Comparison of ENCODE assay signal across 8 cellular contexts in genomic region chr11:23540101-23540561, GRCh38.
A peak's percentile ranks its signal among the peaks of the same experiment; 100 is the strongest.
DNase-seq lines count a peak whose midpoint lies in the region; ATAC-seq, FAIRE-seq and TF ChIP-seq lines count a peak whose summit lies in the region.

No MANE protein-coding gene starts in this region.

- H3K4me2 ChIP-seq in HepG2 (ENCODE audit: low read depth, low read length), result no peak overlapping the region

- H3K79me2 ChIP-seq in HepG2 (ENCODE audit: insufficient read depth, low read length), result no peaks in the 10 kb centered on the region

- H3K4me3 ChIP-seq in body of pancreas, result no peak overlapping the region
- no peak overlapping the region for H3K4me3 ChIP-seq in HepG2 (replicated peaks in 1 of 3; ENCODE audit: insufficient read depth in 1 of 3, low read depth in 2 of 3, low read length in 3 of 3)

- CTCF ChIA-PET in HepG2 (lab: Yijun Ruan, JAX; ENCODE audit: low intra/inter-chr PET ratio, low total read pairs), result no interaction called here

- H3K27ac ChIP-seq in body of pancreas (no peak overlapping the region), HepG2 (ENCODE audit: extremely low read length, insufficient read depth, low read length) (no peak overlapping the region)

- TF ChIP-seq POLR2A in body of pancreas (IDR thresholded peaks at IDR 0.05) (no peak), HepG2 (IDR thresholded peaks at IDR 0.05; ENCODE audit: insufficient read depth in 1 of 2, low read depth in 2 of 2, low read length in 2 of 2) (no peak)

- DNase-seq in EL (peak; percentile 64), NCI-H2196 treated with DMSO at 0.1 percent for 48 hours (lab: John Stamatoyannopoulos, UW; ENCODE audit: unreplicated experiment) (peak; percentile 5), body of pancreas (peak in 2 of 4 donors; percentile 15), HepG2 (ENCODE audit: low spot score) (peak; percentile 44), RCC 7860 (ENCODE audit: low spot score) (no peak)
- no peak for DNase-seq in activated CD4-positive, alpha-beta T cell treated with anti-CD3 and anti-CD28 coated beads for 4 hours

- no peak overlapping the region for H3K9ac ChIP-seq in HepG2 (ENCODE audit: insufficient read depth, low read depth, low read length)

- TF ChIP-seq CTCF in body of pancreas (IDR thresholded peaks at IDR 0.05) (peak; percentile 38 to 77 (median 64)), HepG2 (CRISPR knock-in tag; IDR thresholded peaks at IDR 0.05) (peak; percentile 74)

- H3K27me3 ChIP-seq in body of pancreas (no peaks in the 10 kb centered on the region), HepG2 (ENCODE audit: control insufficient read depth in 1 of 2, insufficient read depth in 2 of 2, low read length in 2 of 2) (no peaks in the 10 kb centered on the region)

- POLR2A ChIA-PET in HepG2 (lab: Yijun Ruan, JAX), result no interaction called here

- BruUV-seq in HepG2 (replicated peaks; lab: Mats Ljungman, UMichigan), result no TSS peak

- no peaks in the 10 kb centered on the region for H4K20me1 ChIP-seq in HepG2 (ENCODE audit: insufficient read depth, low read length)

- no peaks in the 10 kb centered on the region for H3K4me1 ChIP-seq in body of pancreas
- no peaks in the 10 kb centered on the region for H3K4me1 ChIP-seq in HepG2 (ENCODE audit: insufficient read depth, low read length)

- 0 out of 2 replicates have a peak, but pooled peaks have one; percentile 16 for TF ChIP-seq RAD21 in HepG2 (CRISPR knock-in tag; IDR thresholded peaks at IDR 0.05)

- FAIRE-seq in HepG2 (lab: Jason Lieb, UNC) (peak; percentile 40), RCC 7860 (lab: Jason Lieb, UNC) (no peak)

- 1 to 3% methylated on average over 7 to 8 of the region's 8 CpGs for WGBS in body of pancreas, 2 donors
- WGBS in HepG2 (ENCODE audit: low lambda C conversion rate), result 2% methylated on average over 6 of the region's 8 CpGs

- ATAC-seq in GM19397 (IDR thresholded peaks at IDR 0.05; ENCODE audit: unreplicated experiment) (peak; percentile 91), HG03175 (IDR thresholded peaks at IDR 0.05; ENCODE audit: unreplicated experiment) (peak; percentile 96), body of pancreas (peak; percentile 83), HepG2 (peak; percentile 96)

- no peaks in the 10 kb centered on the region for H3K36me3 ChIP-seq in body of pancreas (replicated peaks in 1 of 2; ENCODE audit: insufficient read depth in 1 of 2, low read depth in 2 of 2)
- H3K36me3 ChIP-seq in HepG2 (replicated peaks in 1 of 2; ENCODE audit: control insufficient read depth in 1 of 2, insufficient read depth in 2 of 2, low read length in 2 of 2), result no peaks in the 10 kb centered on the region

- no peaks in the 10 kb centered on the region for H3K9me3 ChIP-seq in body of pancreas
- no peaks in the 10 kb centered on the region for H3K9me3 ChIP-seq in HepG2 (ENCODE audit: low read length)

- no peak for TF ChIP-seq EP300 in HepG2 (IDR thresholded peaks at IDR 0.05; ENCODE audit: low read depth in 2 of 2, low read length in 2 of 2)
- no peak for TF ChIP-seq EP300 in HepG2 (CRISPR knock-in tag; IDR thresholded peaks at IDR 0.05; ENCODE audit: borderline replicate concordance)

- in situ Hi-C loops in HepG2 (cut with HindIII; ENCODE audit: extremely low pct_ligation_motif_present, low pct_unique_long_range_greater_than_20kb), result loop anchor here (25.0 kb wide), 1 partner anchor 847 kb away; no protein-coding TSS in a partner anchor

- intact Hi-C loops in body of pancreas (cut with DNase I), result no loop called here
- intact Hi-C loops in HepG2 (cut with micrococcal nuclease; ENCODE audit: unreplicated experiment), result loop anchor here (1.0 to 10.0 kb wide), 2 partner anchors 665 to 846 kb away; no protein-coding TSS in a partner anchor

- no peak overlapping the region for H2AFZ ChIP-seq in HepG2 (ENCODE audit: low read length)

TF ChIP-seq in HepG2, 621 proteins besides CTCF, POLR2A, EP300 and RAD21:
- TF ChIP-seq SMC3 (IDR thresholded peaks at IDR 0.05; ENCODE audit: low read length) (peak; percentile 57; the same call in 1 of the 2 replicates), STAG1 (CRISPR knock-in tag; IDR thresholded peaks at IDR 0.05) (peak; percentile 62), KLF13 (CRISPR knock-in tag; IDR thresholded peaks at IDR 0.05) (no peak)

Comparison
In these comparisons a context has a peak if more than half of its experiments do, and no peak if none do; other contexts are left out.
1. DNase-seq: peak in EL (single experiment), NCI-H2196 treated with DMSO at 0.1 percent for 48 hours (single experiment) and HepG2 (single experiment); none in RCC 7860 (single experiment) and activated CD4-positive, alpha-beta T cell treated with anti-CD3 and anti-CD28 coated beads for 4 hours (0 of 2).
2. Peak in every context shown above with its lines, with median percentiles within 50 percentile points of each other: ATAC-seq.